25 cellular contexts compared by ENCODE assay signal in genomic region chr6:8088886-8089285, GRCh38. TPM values are rescaled to one million over a fixed set of nuclear protein-coding genes. Genes with fewer than 3 reads are reported as not detected.
DNase-seq lines count a peak whose midpoint lies in the region; ATAC-seq and TF ChIP-seq lines count a peak whose summit lies in the region.
"Had no signal": no experiment of that assay in that cellular context is flagged by ENCODE, and none has a peak within 500 bp of the region (broad histone marks: within the 10 kb centered on the region; RNA-seq: fewer than 3 reads in every experiment).

No MANE protein-coding gene starts in this region.

- TF ChIP-seq CTCF in astrocyte of the spinal cord (IDR thresholded peaks at IDR 0.05; ENCODE audit: low read depth, low read length) (no peak), gastroesophageal sphincter (IDR thresholded peaks at IDR 0.05) (no peak)

- H3K4me3 Mint-ChIP-seq in activated naive CD8-positive, alpha-beta T cell treated with anti-CD3 and anti-CD28 coated beads, Interleukin-2, amount 10 ng/mL, durations not matched to agents 7 days and 5 days, result no peak overlapping the region
- H3K4me3 Mint-ChIP-seq in activated naive CD8-positive, alpha-beta T cell treated with anti-CD3 and anti-CD28 coated beads for 36 hours, result no peak overlapping the region
- H3K4me3 Mint-ChIP-seq: HFFc6, IgD-negative memory B cell had no signal

- no peak for ATAC-seq in activated naive CD8-positive, alpha-beta T cell treated with anti-CD3 and anti-CD28 coated beads, Interleukin-2, amount 10 ng/mL, durations not matched to agents 7 days and 5 days (ENCODE audit: low read depth)
- ATAC-seq in aorta (ENCODE audit: low FRiP score) (no peak), gastroesophageal sphincter (no peak)
- ATAC-seq: GM12878, Right ventricle myocardium inferior had no signal

- peaks cover 11% of the 10 kb centered on the region for H3K9me3 Mint-ChIP-seq in activated naive CD8-positive, alpha-beta T cell treated with anti-CD3 and anti-CD28 coated beads, Interleukin-2, amount 10 ng/mL, durations not matched to agents 7 days and 5 days
- H3K9me3 Mint-ChIP-seq in activated naive CD8-positive, alpha-beta T cell treated with anti-CD3 and anti-CD28 coated beads for 36 hours, result peaks cover 12% of the 10 kb centered on the region

- in situ Hi-C loops in astrocyte of the spinal cord (cut with HindIII; ENCODE audit: low sequenced_read_pairs), result no loop called here

- peak overlapping the region; percentile 39 for H3K27ac Mint-ChIP-seq in activated naive CD8-positive, alpha-beta T cell treated with anti-CD3 and anti-CD28 coated beads, Interleukin-2, amount 10 ng/mL, durations not matched to agents 7 days and 5 days
- no peak overlapping the region for H3K27ac Mint-ChIP-seq in activated naive CD8-positive, alpha-beta T cell treated with anti-CD3 and anti-CD28 coated beads for 36 hours
- H3K27ac Mint-ChIP-seq: CD4-positive, alpha-beta memory T cell; HFFc6 had no signal

- H3K27me3 ChIP-seq in aorta (ENCODE audit: control insufficient read depth in 1 of 2, insufficient read depth in 2 of 2, low read length in 1 of 2), result no peaks in the 10 kb centered on the region
- no peaks in the 10 kb centered on the region for H3K27me3 ChIP-seq in gastroesophageal sphincter
- H3K27me3 ChIP-seq: BLaER1 treated with 17β-estradiol and CSF1 and Interleukin-3, amounts not matched to agents 10 nM and 100 nM; SJSA1 had no signal

- WGBS in aorta, 2 donors, result 4 to 7% methylated on average over 2 of the region's 2 CpGs
- 80 to 85% methylated on average over 2 of the region's 2 CpGs for WGBS in gastroesophageal sphincter (ENCODE audit: low coverage in 1 of 2), 2 donors

- H3K9me3 ChIP-seq in aorta (ENCODE audit: control insufficient read depth, low read length) (no peaks in the 10 kb centered on the region), gastroesophageal sphincter (no peaks in the 10 kb centered on the region)
- H3K9me3 ChIP-seq: SJSA1 had no signal

- intact Hi-C loops in aorta (cut with DNase I), result loop anchor here in 1 of 2 donors (5.0 kb wide), 1 partner anchor 93 kb away; no protein-coding TSS in a partner anchor

- H3K4me1 ChIP-seq in aorta (ENCODE audit: control insufficient read depth in 1 of 2, insufficient read depth in 2 of 2, low read length in 2 of 2) (peaks cover 4 to 5% of the 10 kb centered on the region in 2 donors), gastroesophageal sphincter (no peaks in the 10 kb centered on the region)

- no peaks in the 10 kb centered on the region for H3K27me3 Mint-ChIP-seq in activated naive CD8-positive, alpha-beta T cell treated with anti-CD3 and anti-CD28 coated beads, Interleukin-2, amount 10 ng/mL, durations not matched to agents 7 days and 5 days
- H3K27me3 Mint-ChIP-seq in activated naive CD8-positive, alpha-beta T cell treated with anti-CD3 and anti-CD28 coated beads for 36 hours, result no peaks in the 10 kb centered on the region
- H3K27me3 Mint-ChIP-seq: CD4-positive, alpha-beta memory T cell; IgD-negative memory B cell had no signal

- H3K4me3 ChIP-seq in astrocyte of the spinal cord (ENCODE audit: low read depth, low read length), result no peak overlapping the region
- H3K4me3 ChIP-seq in aorta (ENCODE audit: low read length in 2 of 2), result no peak overlapping the region
- H3K4me3 ChIP-seq in gastroesophageal sphincter, result no peak overlapping the region
- H3K4me3 ChIP-seq: BLaER1 treated with 17β-estradiol and CSF1 and Interleukin-3, amounts not matched to agents 10 nM and 100 nM; GM12878; SJSA1 had no signal

- TF ChIP-seq POLR2A in gastroesophageal sphincter (IDR thresholded peaks at IDR 0.05), result no peak

- DNase-seq in activated naive CD8-positive, alpha-beta T cell treated with anti-CD3 and anti-CD28 coated beads, Interleukin-2, amount 10 ng/mL, durations not matched to agents 7 days and 5 days, result no peak
- no peak for DNase-seq in activated naive CD8-positive, alpha-beta T cell treated with anti-CD3 and anti-CD28 coated beads for 36 hours
- DNase-seq in astrocyte of the spinal cord (ENCODE audit: low read depth, low spot score) (peak; percentile 21), fibroblast of peridontal ligament (ENCODE audit: extremely low read depth) (peak; percentile 26), aorta (no peak), DMS153 treated with DMSO at 0.1 percent for 48 hours (lab: John Stamatoyannopoulos, UW; ENCODE audit: unreplicated experiment) (no peak)
- DNase-seq: 8988T; Caco-2; CD4-positive, alpha-beta memory T cell; DMS 273 treated with DMSO at 0.1 percent for 48 hours; DND-41; H7; HFFc6; Karpas-422; NCI-H1417; NCI-H1694 treated with DMSO at 0.1 percent for 48 hours; NCI-H2081 treated with DMSO at 0.1 percent for 48 hours; NCI-H2171 treated with DMSO at 0.1 percent for 48 hours; NCI-H524 treated with DMSO at 0.1 percent for 48 hours had no signal

- H3K36me3 ChIP-seq in aorta (ENCODE audit: control insufficient read depth in 1 of 2, insufficient read depth in 2 of 2, low read length in 1 of 2) (no peaks in the 10 kb centered on the region), gastroesophageal sphincter (peaks cover 0 to 66% of the 10 kb centered on the region in 2 donors)

- H3K4me1 Mint-ChIP-seq in activated naive CD8-positive, alpha-beta T cell treated with anti-CD3 and anti-CD28 coated beads, Interleukin-2, amount 10 ng/mL, durations not matched to agents 7 days and 5 days, result peaks cover 3% of the 10 kb centered on the region
- H3K4me1 Mint-ChIP-seq in activated naive CD8-positive, alpha-beta T cell treated with anti-CD3 and anti-CD28 coated beads for 36 hours, result peaks cover 8% of the 10 kb centered on the region

- H3K36me3 Mint-ChIP-seq in activated naive CD8-positive, alpha-beta T cell treated with anti-CD3 and anti-CD28 coated beads, Interleukin-2, amount 10 ng/mL, durations not matched to agents 7 days and 5 days, result peaks cover 64% of the 10 kb centered on the region
- peaks cover 62% of the 10 kb centered on the region for H3K36me3 Mint-ChIP-seq in activated naive CD8-positive, alpha-beta T cell treated with anti-CD3 and anti-CD28 coated beads for 36 hours

- peak overlapping the region; percentile 61 to 72 for H3K27ac ChIP-seq in aorta (ENCODE audit: low read depth in 1 of 2, low read length in 2 of 2)
- no peak overlapping the region for H3K27ac ChIP-seq in gastroesophageal sphincter
- H3K27ac ChIP-seq: BLaER1 treated with 17β-estradiol and CSF1 and Interleukin-3, amounts not matched to agents 10 nM and 100 nM; SJSA1 had no signal

- POLR2A ChIA-PET in activated naive CD8-positive, alpha-beta T cell treated with anti-CD3 and anti-CD28 coated beads, Interleukin-2, amount 10 ng/mL, durations not matched to agents 7 days and 5 days (lab: Charles Lee), result interaction anchor here (1.1 kb wide), 1 partner anchor 14 kb away, joined by 3 read pairs; the partner anchor contains the start of gene EEF1E1

- no peak for TF ChIP-seq EP300 in gastroesophageal sphincter (IDR thresholded peaks at IDR 0.05)

RNA-seq across cellular contexts. Expression of gene EEF1E1, which starts 13.5 kb away (rescaled TPM):
- 10 to 100 TPM; 26.0 to 26.7 TPM for total RNA-seq in activated naive CD8-positive, alpha-beta T cell treated with anti-CD3 and anti-CD28 coated beads, Interleukin-2, amount 10 ng/mL, durations not matched to agents 7 days and 5 days
- total RNA-seq in activated naive CD8-positive, alpha-beta T cell treated with anti-CD3 and anti-CD28 coated beads for 36 hours, result 10 to 100 TPM; 92.0 to 92.6 TPM
- total RNA-seq in aorta (10 to 100 TPM; 17.1 to 17.9 TPM), gastroesophageal sphincter (10 to 100 TPM; 20.5 to 47.9 (median 37.9) TPM)
- polyA plus RNA-seq in aorta, result 10 to 100 TPM; 23.2 to 39.3 TPM

RNA-seq across cellular contexts. Expression of gene BLOC1S5, which starts 24.7 kb away (rescaled TPM):
- total RNA-seq in activated naive CD8-positive, alpha-beta T cell treated with anti-CD3 and anti-CD28 coated beads, Interleukin-2, amount 10 ng/mL, durations not matched to agents 7 days and 5 days, result 10 to 100 TPM; 17.1 to 25.9 TPM
- 10 to 100 TPM; 20.5 to 24.4 TPM for total RNA-seq in activated naive CD8-positive, alpha-beta T cell treated with anti-CD3 and anti-CD28 coated beads for 36 hours
- total RNA-seq in aorta (10 to 100 TPM; 11.6 to 24.0 TPM), gastroesophageal sphincter (10 to 100 TPM; 10.9 to 15.7 (median 14.8) TPM)
- polyA plus RNA-seq in aorta, result 1 to 10 TPM; 7.6 to 7.8 TPM

Comparison
In these comparisons a context has a peak if more than half of its experiments do, and no peak if none do; other contexts are left out.
1. DNase-seq: peak in astrocyte of the spinal cord (single experiment) and fibroblast of peridontal ligament (single experiment); none in activated naive CD8-positive, alpha-beta T cell treated with anti-CD3 and anti-CD28 coated beads, Interleukin-2, amount 10 ng/mL, durations not matched to agents 7 days and 5 days (single experiment), activated naive CD8-positive, alpha-beta T cell treated with anti-CD3 and anti-CD28 coated beads for 36 hours (single experiment), aorta (0 of 2) and DMS153 treated with DMSO at 0.1 percent for 48 hours (single experiment).
2. H3K27ac ChIP-seq: peak in aorta (2 of 2); none in gastroesophageal sphincter (0 of 4).